8 cellular contexts compared by ENCODE assay signal in the genomic region with DNA sequence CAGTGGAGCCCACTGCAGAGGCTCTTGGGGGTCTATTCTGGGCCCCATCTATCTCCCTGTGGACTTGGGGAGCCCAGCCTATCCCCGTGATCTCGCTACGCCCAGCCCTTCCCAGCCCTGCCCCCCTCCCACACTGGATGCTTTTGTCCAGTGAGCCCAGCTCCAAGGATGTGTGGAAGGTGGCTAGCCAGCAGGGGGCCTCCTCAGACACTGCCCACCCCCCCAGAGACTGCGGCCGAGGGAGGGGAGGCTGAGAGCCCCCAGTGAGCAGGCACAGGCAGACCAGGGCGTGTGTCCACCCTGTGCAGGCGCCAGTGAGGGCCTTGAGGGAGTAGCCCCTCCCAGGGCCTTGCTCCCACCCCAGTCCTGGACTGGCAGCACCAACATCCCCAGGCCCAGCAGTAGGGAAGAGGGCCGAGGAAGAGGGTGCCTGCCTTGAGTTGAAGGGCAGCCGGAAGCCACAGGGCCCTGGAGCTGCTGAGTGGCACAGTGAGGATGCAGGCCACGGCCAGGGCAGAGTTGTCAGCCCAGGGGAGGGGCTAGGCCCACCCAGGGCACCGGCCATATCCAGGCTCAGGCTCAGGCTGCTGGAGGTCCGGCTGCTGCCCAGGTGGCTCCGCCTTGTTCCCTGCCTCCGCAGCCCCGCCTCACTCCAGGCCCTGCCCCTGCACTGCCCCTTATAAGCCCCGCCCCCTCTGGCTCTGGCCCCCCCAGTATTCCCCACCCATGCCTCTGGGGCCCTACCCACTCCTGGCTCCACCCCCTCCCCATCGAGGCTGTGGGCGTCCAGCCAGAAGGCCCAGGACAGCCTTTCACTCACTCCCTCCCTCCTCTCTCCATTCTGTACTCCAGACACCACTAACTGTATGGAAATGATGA.
DNase-seq lines count a peak whose midpoint lies in the region; ATAC-seq and TF ChIP-seq lines count a peak whose summit lies in the region.

No MANE protein-coding gene starts in this region.

- no peak for TF ChIP-seq EP300 in Ishikawa (IDR thresholded peaks at IDR 0.05; ENCODE audit: borderline replicate concordance)

- DNase-seq in 8988T, result peak; percentile 94
- peak; percentile 43 for DNase-seq in astrocyte of the hippocampus (ENCODE audit: low read depth, low spot score)
- no peak for DNase-seq in activated gamma-delta T cell treated with Interleukin-2 at 50 U/mL for 16 hours
- no peak for DNase-seq in stimulated activated CD4-positive, alpha-beta T cell treated with anti-CD3 and anti-CD28 coated beads, Interleukin-2, amount 100 ng/mL, for 48 hours

- no peaks in the 10 kb centered on the region for H3K27me3 ChIP-seq in layer of hippocampus (ENCODE audit: control insufficient read depth, insufficient read depth, low read length)

- ATAC-seq in GM21528 (IDR thresholded peaks at IDR 0.05; ENCODE audit: low FRiP score, unreplicated experiment) (no peak), GM19395 (IDR thresholded peaks at IDR 0.05; ENCODE audit: unreplicated experiment) (no peak)

- H3K27ac ChIP-seq in layer of hippocampus (ENCODE audit: low read depth, low read length), result peak overlapping the region; percentile 83

- TF ChIP-seq RAD21 in Ishikawa (IDR thresholded peaks at IDR 0.05; ENCODE audit: low read depth), result no peak

TF ChIP-seq in Ishikawa, 13 proteins besides CTCF, POLR2A, EP300 and RAD21:
- TF ChIP-seq FOXM1 (IDR thresholded peaks at IDR 0.05; ENCODE audit: borderline replicate concordance, low read depth) (no peak), TCF12 (IDR thresholded peaks at IDR 0.05; ENCODE audit: low read depth) (no peak), NFIC (IDR thresholded peaks at IDR 0.05) (peak; percentile 30; the same call in 1 of the 2 replicates), TAF1 (IDR thresholded peaks at IDR 0.05; ENCODE audit: low read depth) (no peak), ZBTB7A (IDR thresholded peaks at IDR 0.05; ENCODE audit: low read depth) (peak; percentile 48; the same call in 1 of the 2 replicates)
- TF ChIP-seq, protein P1, sequence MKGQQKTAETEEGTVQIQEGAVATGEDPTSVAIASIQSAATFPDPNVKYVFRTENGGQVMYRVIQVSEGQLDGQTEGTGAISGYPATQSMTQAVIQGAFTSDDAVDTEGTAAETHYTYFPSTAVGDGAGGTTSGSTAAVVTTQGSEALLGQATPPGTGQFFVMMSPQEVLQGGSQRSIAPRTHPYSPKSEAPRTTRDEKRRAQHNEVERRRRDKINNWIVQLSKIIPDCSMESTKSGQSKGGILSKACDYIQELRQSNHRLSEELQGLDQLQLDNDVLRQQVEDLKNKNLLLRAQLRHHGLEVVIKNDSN (IDR thresholded peaks at IDR 0.05), result no peak

Comparison
In these comparisons a context has a peak if more than half of its experiments do, and no peak if none do; other contexts are left out.
1. DNase-seq: peak in 8988T (single experiment) and astrocyte of the hippocampus (single experiment); none in activated gamma-delta T cell treated with Interleukin-2 at 50 U/mL for 16 hours (single experiment) and stimulated activated CD4-positive, alpha-beta T cell treated with anti-CD3 and anti-CD28 coated beads, Interleukin-2, amount 100 ng/mL, for 48 hours (0 of 2).